Comparison of ENCODE assay signal across 8 cellular contexts in genomic region chr1:36150296-36151132, GRCh38. TPM values are rescaled to one million over a fixed set of nuclear protein-coding genes. Genes with fewer than 3 reads are reported as not detected.
DNase-seq lines count a peak whose midpoint lies in the region; ATAC-seq and TF ChIP-seq lines count a peak whose summit lies in the region.

No MANE protein-coding gene starts in this region.

- no peaks in the 10 kb centered on the region for H3K27me3 Mint-ChIP-seq in activated CD8-positive, alpha-beta T cell treated with anti-CD3 and anti-CD28 coated beads for 36 hours

- H3K27ac Mint-ChIP-seq in activated CD8-positive, alpha-beta T cell treated with anti-CD3 and anti-CD28 coated beads for 36 hours: peak overlapping the region; percentile 97

- H3K4me3 Mint-ChIP-seq in activated CD8-positive, alpha-beta T cell treated with anti-CD3 and anti-CD28 coated beads for 36 hours: peak overlapping the region; percentile 100

- CTCF ChIA-PET in activated CD8-positive, alpha-beta T cell treated with anti-CD3 and anti-CD28 coated beads for 36 hours (lab: Charles Lee): interaction anchor here (0.7 to 4.7 kb wide), 46 partner anchors 8 to 300 kb away, joined by 3 to 95 read pairs (median 6); partner anchors contain the start of genes AGO1, LSM10, OSCP1 and SH3D21

- POLR2A ChIA-PET in activated CD8-positive, alpha-beta T cell treated with anti-CD3 and anti-CD28 coated beads for 36 hours (lab: Charles Lee): interaction anchor here (0.8 to 3.8 kb wide), 16 partner anchors 7 to 236 kb away, joined by 3 to 72 read pairs (median 5); partner anchors contain the start of genes STK40 and THRAP3

- peak overlapping the region; percentile 87 for H3K27ac ChIP-seq in C4-2B

- intact Hi-C loops in activated CD8-positive, alpha-beta T cell treated with anti-CD3 and anti-CD28 coated beads for 36 hours (cut with micrococcal nuclease): loop anchor here (2.0 to 5.0 kb wide), 2 partner anchors 74 to 137 kb away; partner anchors contain the start of gene THRAP3

- peak; percentile 38 for ATAC-seq in GM19397 (IDR thresholded peaks at IDR 0.05; ENCODE audit: unreplicated experiment)
- peak; percentile 33 for ATAC-seq in HG03575 (IDR thresholded peaks at IDR 0.05; ENCODE audit: extremely low read depth, insufficient number of reproducible peaks, low FRiP score, unreplicated experiment)
- ATAC-seq in activated CD8-positive, alpha-beta T cell treated with anti-CD3 and anti-CD28 coated beads for 36 hours: peak; percentile 60

- TF ChIP-seq CTCF in C4-2B (conservative IDR thresholded peaks at IDR 0.05): no peak
- TF ChIP-seq CTCF in activated CD8-positive, alpha-beta T cell treated with anti-CD3 and anti-CD28 coated beads for 36 hours (IDR thresholded peaks at IDR 0.05): no peak

- DNase-seq in NCI-H82 (lab: John Stamatoyannopoulos, UW) (peak; percentile 98), medulla oblongata (ENCODE audit: extremely low spot score) (peak; percentile 92)
- peak; percentile 88 for DNase-seq in activated CD8-positive, alpha-beta T cell treated with anti-CD3 and anti-CD28 coated beads for 36 hours
- peak; percentile 40 for DNase-seq in effector CD8-positive, alpha-beta T cell (lab: John Stamatoyannopoulos, UW)
- DNase-seq in stimulated activated CD8-positive, alpha-beta memory T cell treated with anti-CD3 and anti-CD28 coated beads, Interleukin-15, amount 100 ng/mL, for 1 hour (ENCODE audit: low read depth): peak; percentile 46

- no peaks in the 10 kb centered on the region for H3K9me3 Mint-ChIP-seq in activated CD8-positive, alpha-beta T cell treated with anti-CD3 and anti-CD28 coated beads for 36 hours

- H3K36me3 Mint-ChIP-seq in activated CD8-positive, alpha-beta T cell treated with anti-CD3 and anti-CD28 coated beads for 36 hours (ENCODE audit: low read depth): peaks cover 11% of the 10 kb centered on the region

- H3K4me1 Mint-ChIP-seq in activated CD8-positive, alpha-beta T cell treated with anti-CD3 and anti-CD28 coated beads for 36 hours (ENCODE audit: low read depth): peaks cover 65% of the 10 kb centered on the region

RNA-seq across cellular contexts. Expression of gene TRAPPC3, which starts 1.2 kb away (rescaled TPM):
- total RNA-seq in activated CD8-positive, alpha-beta T cell treated with anti-CD3 and anti-CD28 coated beads for 36 hours: 10 to 100 TPM; 47.9 to 48.4 TPM

RNA-seq across cellular contexts. Expression of gene MAP7D1, which starts 5.4 kb away (rescaled TPM):
- 100 to 1,000 TPM; 125 to 129 TPM for total RNA-seq in activated CD8-positive, alpha-beta T cell treated with anti-CD3 and anti-CD28 coated beads for 36 hours

RNA-seq across cellular contexts. Expression of gene COL8A2, which starts 25.5 kb away (rescaled TPM):
- under 1 TPM; 0.83 to 0.85 TPM for total RNA-seq in activated CD8-positive, alpha-beta T cell treated with anti-CD3 and anti-CD28 coated beads for 36 hours

Comparison
In these comparisons a context has a peak if more than half of its experiments do, and no peak if none do; other contexts are left out.
1. Peak in every context shown above with its lines: DNase-seq, ATAC-seq and H3K27ac ChIP-seq.
2. DNase-seq: peak in every context shown above with its lines; median percentile 98 in NCI-H82; 92 in medulla oblongata; 88 in activated CD8-positive, alpha-beta T cell treated with anti-CD3 and anti-CD28 coated beads for 36 hours; 46 in stimulated activated CD8-positive, alpha-beta memory T cell treated with anti-CD3 and anti-CD28 coated beads, Interleukin-15, amount 100 ng/mL, for 1 hour; 40 in effector CD8-positive, alpha-beta T cell.